Comparison of ENCODE assay signal across 14 cellular contexts in the genomic region with DNA sequence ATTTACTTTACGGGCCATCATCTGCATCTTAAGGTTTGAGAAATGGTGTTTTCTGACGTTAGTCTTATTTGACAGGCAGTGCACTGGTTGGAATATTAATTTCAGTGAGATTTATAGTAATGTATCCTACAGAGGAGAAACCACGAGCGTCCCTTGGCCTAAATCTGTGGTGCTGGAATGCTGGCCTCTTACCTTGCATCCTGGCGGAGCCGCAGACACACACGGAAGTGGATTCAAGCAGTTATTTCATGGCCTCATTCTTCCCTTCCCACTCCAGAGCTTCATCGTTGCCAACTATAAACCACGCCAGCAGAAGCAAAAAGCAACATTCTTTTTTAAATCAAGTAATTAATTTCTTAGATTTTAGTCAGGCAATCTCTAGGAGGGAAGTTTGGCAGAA. TPM values are rescaled to one million over a fixed set of nuclear protein-coding genes. Genes with fewer than 3 reads are reported as not detected.
DNase-seq lines count a peak whose midpoint lies in the region; TF ChIP-seq lines count a peak whose summit lies in the region.
"Had no signal": no experiment of that assay in that cellular context is flagged by ENCODE, and none has a peak within 500 bp of the region (broad histone marks: within the 10 kb centered on the region; RNA-seq: fewer than 3 reads in every experiment).

No MANE protein-coding gene starts in this region.

- H3K9me3 Mint-ChIP-seq in MCF 10A (ENCODE audit: unreplicated experiment) (no peaks in the 10 kb centered on the region), endodermal cell (no peaks in the 10 kb centered on the region), nephron (no peaks in the 10 kb centered on the region)
- H3K9me3 Mint-ChIP-seq in activated CD4-positive, alpha-beta T cell treated with anti-CD3 and anti-CD28 coated beads, Interleukin-2, amount 10 ng/mL, durations not matched to agents 7 days and 5 days, result no peaks in the 10 kb centered on the region
- H3K9me3 Mint-ChIP-seq: CD14-positive monocyte; CD8-positive, alpha-beta T cell had no signal

- H3K36me3 ChIP-seq in breast epithelium (no peaks in the 10 kb centered on the region), endodermal cell (ENCODE audit: control insufficient read depth, insufficient read depth, low read length) (peaks cover 73% of the 10 kb centered on the region)

- DNase-seq in breast epithelium (ENCODE audit: low spot score in 2 of 2) (no peak), MCF 10A (ENCODE audit: unreplicated experiment) (no peak), endodermal cell (no peak), NCI-H1930 (lab: John Stamatoyannopoulos, UW) (no peak), NCI-H2227 (lab: John Stamatoyannopoulos, UW; ENCODE audit: unreplicated experiment) (no peak)
- DNase-seq in activated CD4-positive, alpha-beta T cell treated with anti-CD3 and anti-CD28 coated beads, Interleukin-2, amount 10 ng/mL, durations not matched to agents 7 days and 5 days, result no peak
- DNase-seq: CD8-positive, alpha-beta T cell; COR-L47; DND-41; GDM1 had no signal

- H3K4me3 Mint-ChIP-seq in MCF 10A (ENCODE audit: unreplicated experiment), result no peak overlapping the region
- no peak overlapping the region for H3K4me3 Mint-ChIP-seq in endodermal cell
- no peak overlapping the region for H3K4me3 Mint-ChIP-seq in nephron
- no peak overlapping the region for H3K4me3 Mint-ChIP-seq in activated CD4-positive, alpha-beta T cell treated with anti-CD3 and anti-CD28 coated beads, Interleukin-2, amount 10 ng/mL, durations not matched to agents 7 days and 5 days
- H3K4me3 Mint-ChIP-seq: CD14-positive monocyte; CD8-positive, alpha-beta T cell had no signal

- no peak overlapping the region for H3K27ac Mint-ChIP-seq in MCF 10A (ENCODE audit: low read depth, unreplicated experiment)
- H3K27ac Mint-ChIP-seq in endodermal cell, result peak overlapping the region; percentile 41
- H3K27ac Mint-ChIP-seq in nephron, result peak overlapping the region; percentile 67 to 87 (median 67)
- H3K27ac Mint-ChIP-seq in activated CD4-positive, alpha-beta T cell treated with anti-CD3 and anti-CD28 coated beads, Interleukin-2, amount 10 ng/mL, durations not matched to agents 7 days and 5 days, result no peak overlapping the region
- H3K27ac Mint-ChIP-seq: CD8-positive, alpha-beta T cell had no signal

- H3K4me1 Mint-ChIP-seq in MCF 10A (ENCODE audit: insufficient read depth, unreplicated experiment) (no peaks in the 10 kb centered on the region), endodermal cell (peaks cover 9% of the 10 kb centered on the region), nephron (peaks cover 5% of the 10 kb centered on the region)
- peaks cover 11% of the 10 kb centered on the region for H3K4me1 Mint-ChIP-seq in activated CD4-positive, alpha-beta T cell treated with anti-CD3 and anti-CD28 coated beads, Interleukin-2, amount 10 ng/mL, durations not matched to agents 7 days and 5 days
- H3K4me1 Mint-ChIP-seq: CD14-positive monocyte had no signal

- H3K9ac ChIP-seq in endodermal cell (ENCODE audit: extremely low read depth, low read length, poor library complexity, severe bottlenecking), result no peak overlapping the region

- 94 to 97% methylated on average over 6 to 9 of the region's 9 CpGs for WGBS in endodermal cell (ENCODE audit: insufficient coverage in 1 of 2, insufficient read length in 1 of 2), 2 experiments

- no peaks in the 10 kb centered on the region for H3K27me3 Mint-ChIP-seq in MCF 10A (ENCODE audit: insufficient read depth, unreplicated experiment)
- no peaks in the 10 kb centered on the region for H3K27me3 Mint-ChIP-seq in endodermal cell (ENCODE audit: insufficient read depth)
- H3K27me3 Mint-ChIP-seq in nephron (ENCODE audit: low read depth), result no peaks in the 10 kb centered on the region
- no peaks in the 10 kb centered on the region for H3K27me3 Mint-ChIP-seq in activated CD4-positive, alpha-beta T cell treated with anti-CD3 and anti-CD28 coated beads, Interleukin-2, amount 10 ng/mL, durations not matched to agents 7 days and 5 days

- H3K36me3 Mint-ChIP-seq in MCF 10A (ENCODE audit: insufficient read depth, unreplicated experiment) (peaks cover 72% of the 10 kb centered on the region), endodermal cell (ENCODE audit: low read depth) (peaks cover 65% of the 10 kb centered on the region), nephron (ENCODE audit: low read depth) (peaks cover 65% of the 10 kb centered on the region)
- peaks cover 41% of the 10 kb centered on the region for H3K36me3 Mint-ChIP-seq in activated CD4-positive, alpha-beta T cell treated with anti-CD3 and anti-CD28 coated beads, Interleukin-2, amount 10 ng/mL, durations not matched to agents 7 days and 5 days (ENCODE audit: low read depth)

- no peak for TF ChIP-seq CTCF in breast epithelium (IDR thresholded peaks at IDR 0.05)
- no peak for TF ChIP-seq CTCF in MCF 10A (IDR thresholded peaks at IDR 0.05; ENCODE audit: unreplicated experiment)
- TF ChIP-seq CTCF in endodermal cell (conservative IDR thresholded peaks at IDR 0.05), result no peak
- no peak for TF ChIP-seq CTCF in nephron (IDR thresholded peaks at IDR 0.05; ENCODE audit: unreplicated experiment in 3 of 3)

- intact Hi-C loops in breast epithelium (cut with DNase I; ENCODE audit: low total_unique reads), result loop anchor here (5.0 kb wide), 1 partner anchor 821 kb away; no protein-coding TSS in a partner anchor
- intact Hi-C loops in MCF 10A (cut with micrococcal nuclease), result no loop called here

- CTCF ChIA-PET in MCF 10A (lab: Yijun Ruan, JAX), result interaction anchor here (1.2 kb wide), 1 partner anchor 37 kb away, joined by 3 read pairs; no protein-coding TSS in a partner anchor
- CTCF ChIA-PET in activated CD4-positive, alpha-beta T cell treated with anti-CD3 and anti-CD28 coated beads, Interleukin-2, amount 10 ng/mL, durations not matched to agents 7 days and 5 days (lab: Charles Lee), result interaction anchor here (0.7 to 1.2 kb wide), 3 partner anchors 12 to 37 kb away, joined by 3 to 4 read pairs (median 3); no protein-coding TSS in a partner anchor

- BruUV-seq in MCF 10A (replicated peaks; lab: Mats Ljungman, UMichigan), result no TSS peak

- no peak overlapping the region for H3K4me3 ChIP-seq in breast epithelium
- no peak overlapping the region for H3K4me3 ChIP-seq in endodermal cell (ENCODE audit: low read length)
- H3K4me3 ChIP-seq: HAP-1 had no signal

- TF ChIP-seq POLR2A in breast epithelium (IDR thresholded peaks at IDR 0.05), result no peak

- POLR2A ChIA-PET in MCF 10A (lab: Yijun Ruan, JAX), result no interaction called here
- POLR2A ChIA-PET in activated CD4-positive, alpha-beta T cell treated with anti-CD3 and anti-CD28 coated beads, Interleukin-2, amount 10 ng/mL, durations not matched to agents 7 days and 5 days (lab: Charles Lee), result no interaction called here

- H3K4me1 ChIP-seq in breast epithelium, result no peaks in the 10 kb centered on the region
- peaks cover 10% of the 10 kb centered on the region for H3K4me1 ChIP-seq in endodermal cell (ENCODE audit: control insufficient read depth, insufficient read depth, low read length)
- H3K4me1 ChIP-seq: HAP-1 had no signal

- H3K27me3 ChIP-seq in breast epithelium, result no peaks in the 10 kb centered on the region
- no peaks in the 10 kb centered on the region for H3K27me3 ChIP-seq in endodermal cell (ENCODE audit: control insufficient read depth, insufficient read depth, low read length, poor library complexity, severe bottlenecking)

- H3K27ac ChIP-seq in breast epithelium, result peak overlapping the region; percentile 16 to 30
- H3K27ac ChIP-seq in endodermal cell (ENCODE audit: low read depth, low read length), result no peak overlapping the region
- H3K27ac ChIP-seq: 22Rv1 had no signal

- H3K9me3 ChIP-seq in breast epithelium (no peaks in the 10 kb centered on the region), endodermal cell (ENCODE audit: control insufficient read depth, low read length) (no peaks in the 10 kb centered on the region)
- H3K9me3 ChIP-seq: HAP-1 had no signal

RNA-seq across cellular contexts. Expression of a gene that starts 13.1 kb away (rescaled TPM):
- total RNA-seq in breast epithelium (10 to 100 TPM; 55.7 to 69.8 (median 56.0) TPM), MCF 10A (2022) (47.1 and 53.9 TPM in 2 replicates), endodermal cell (100 to 1,000 TPM in 1 of 2 donors, 10 to 100 TPM in 1; 95.2 to 103 TPM)
- polyA plus RNA-seq in endodermal cell (2013, experiment 1 of 2), result 65.5 TPM
- 66.1 TPM for polyA plus RNA-seq in endodermal cell (2013, experiment 2 of 2)
- 10 to 100 TPM; 62.2 to 62.7 TPM for total RNA-seq in activated CD4-positive, alpha-beta T cell treated with anti-CD3 and anti-CD28 coated beads, Interleukin-2, amount 10 ng/mL, durations not matched to agents 7 days and 5 days

Comparison
In these comparisons a context has a peak if more than half of its experiments do, and no peak if none do; other contexts are left out.
1. H3K27ac Mint-ChIP-seq: peak in endodermal cell (single experiment) and nephron (3 of 3); none in MCF 10A (single experiment) and activated CD4-positive, alpha-beta T cell treated with anti-CD3 and anti-CD28 coated beads, Interleukin-2, amount 10 ng/mL, durations not matched to agents 7 days and 5 days (single experiment).